In genomic region chr6:4994741-4995140, GRCh38 we compare ENCODE assay signal across 20 cellular contexts.
"Had no signal": no experiment of that assay in that cellular context is flagged by ENCODE, and none has a peak within 500 bp of the region (broad histone marks: within the 10 kb centered on the region; RNA-seq: fewer than 3 reads in every experiment).

No MANE protein-coding gene starts in this region.

- H3K4me3 ChIP-seq: coronary artery, heart right ventricle, left lung, lower lobe of right lung, mucosa of descending colon had no signal

- DNase-seq: effector CD8-positive, alpha-beta T cell; effector memory CD8-positive, alpha-beta T cell; endodermal cell; erythroblast; foreskin keratinocyte; glutamatergic neuron; head of caudate nucleus; heart right ventricle; hippocampal formation; left cardiac atrium; left lung; left ventricle myocardium superior; lower lobe of right lung; mesenchymal stem cell; mucosa of descending colon; naive B cell; naive thymus-derived CD8-positive, alpha-beta T cell had no signal

- H3K4me1 ChIP-seq: foreskin keratinocyte, heart right ventricle, left lung, lower lobe of right lung had no signal

- ATAC-seq: effector memory CD8-positive, alpha-beta T cell; esophagus mucosa; foreskin keratinocyte; heart right ventricle; left cardiac atrium; left lung; left ventricle myocardium superior; lower lobe of right lung; mucosa of descending colon; naive thymus-derived CD8-positive, alpha-beta T cell had no signal

- H3K27me3 ChIP-seq: foreskin keratinocyte, heart right ventricle, left lung had no signal

- H3K27ac ChIP-seq: coronary artery, epithelial cell of prostate, foreskin keratinocyte, heart right ventricle, left lung, lower lobe of right lung had no signal

- H3K9me3 ChIP-seq: heart right ventricle, left lung, lower lobe of right lung, mucosa of descending colon had no signal
